ENCODE assay signal across 12 cellular contexts in genomic region chr10:72255977-72256729, GRCh38. TPM values are rescaled to one million over a fixed set of nuclear protein-coding genes. Genes with fewer than 3 reads are reported as not detected.
DNase-seq lines count a peak whose midpoint lies in the region; ATAC-seq and TF ChIP-seq lines count a peak whose summit lies in the region.
"Had no signal": no experiment of that assay in that cellular context is flagged by ENCODE, and none has a peak within 500 bp of the region (broad histone marks: within the 10 kb centered on the region; RNA-seq: fewer than 3 reads in every experiment).

No MANE protein-coding gene starts in this region.

- intact Hi-C loops in left ventricle myocardium inferior (cut with micrococcal nuclease), result no loop called here
- intact Hi-C loops in cardiac septum (cut with DNase I), result no loop called here
- intact Hi-C loops in upper lobe of right lung (cut with DNase I), result no loop called here

- H3K4me1 ChIP-seq in left ventricle myocardium inferior (peaks cover 100% of the 10 kb centered on the region), upper lobe of right lung (peaks cover 84% of the 10 kb centered on the region)

- POLR2A ChIA-PET in naive thymus-derived CD8-positive, alpha-beta T cell (lab: Charles Lee), result interaction anchor here (0.7 to 4.5 kb wide), 11 partner anchors 9 to 168 kb away, joined by 3 to 69 read pairs (median 6); partner anchors contain the start of gene DDIT4

- H3K27ac ChIP-seq in left ventricle myocardium inferior (replicated peaks) (peak overlapping the region; percentile 97), upper lobe of right lung (peak overlapping the region; percentile 87)

- no peak for ATAC-seq in naive thymus-derived CD8-positive, alpha-beta T cell
- ATAC-seq in upper lobe of right lung (no peak), GM21360 (IDR thresholded peaks at IDR 0.05; ENCODE audit: unreplicated experiment) (no peak)

- TF ChIP-seq CTCF in left ventricle myocardium inferior (IDR thresholded peaks at IDR 0.05; ENCODE audit: borderline replicate concordance) (no peak), brain (conservative IDR thresholded peaks at IDR 0.05) (no peak), upper lobe of right lung (IDR thresholded peaks at IDR 0.05) (no peak)

- peaks cover 84% of the 10 kb centered on the region for H3K4me1 Mint-ChIP-seq in brain
- H3K4me1 Mint-ChIP-seq in naive thymus-derived CD8-positive, alpha-beta T cell, result peaks cover 47 to 88% (median 85%) of the 10 kb centered on the region in 4 donors

- no peak overlapping the region for H3K4me3 ChIP-seq in left ventricle myocardium inferior
- H3K4me3 ChIP-seq in upper lobe of right lung, result no peak overlapping the region

- H3K36me3 ChIP-seq in left ventricle myocardium inferior (no peaks in the 10 kb centered on the region), upper lobe of right lung (no peaks in the 10 kb centered on the region)

- peaks cover 0 to 2% (median 0%) of the 10 kb centered on the region in 5 experiments for H3K9me3 Mint-ChIP-seq in brain
- no peaks in the 10 kb centered on the region for H3K9me3 Mint-ChIP-seq in naive thymus-derived CD8-positive, alpha-beta T cell
- H3K9me3 Mint-ChIP-seq: CD14-positive monocyte had no signal

- H3K27me3 ChIP-seq in left ventricle myocardium inferior (ENCODE audit: low read depth), result no peaks in the 10 kb centered on the region
- H3K27me3 ChIP-seq in upper lobe of right lung, result no peaks in the 10 kb centered on the region

- peaks cover 8% of the 10 kb centered on the region for H3K27me3 Mint-ChIP-seq in brain
- no peaks in the 10 kb centered on the region for H3K27me3 Mint-ChIP-seq in naive thymus-derived CD8-positive, alpha-beta T cell

- no peak for DNase-seq in left ventricle myocardium inferior
- no peak for DNase-seq in cardiac septum (ENCODE audit: low spot score)
- no peak for DNase-seq in naive thymus-derived CD8-positive, alpha-beta T cell
- no peak for DNase-seq in upper lobe of right lung
- DNase-seq in NCI-H146 (lab: John Stamatoyannopoulos, UW), result no peak
- DNase-seq in NOMO-1 treated with DMSO at 0.1 percent for 48 hours (lab: John Stamatoyannopoulos, UW; ENCODE audit: unreplicated experiment), result no peak
- DNase-seq: HCEC 1CT, NCI-H510A treated with DMSO at 0.1 percent for 48 hours, posterior cingulate gyrus had no signal

- H3K27ac Mint-ChIP-seq in brain, result peak overlapping the region; percentile 84 to 100 (median 100)
- peak overlapping the region; percentile 7 to 96 (median 82) for H3K27ac Mint-ChIP-seq in naive thymus-derived CD8-positive, alpha-beta T cell

- H3K9me3 ChIP-seq in left ventricle myocardium inferior (replicated peaks) (no peaks in the 10 kb centered on the region), upper lobe of right lung (no peaks in the 10 kb centered on the region)

- peak overlapping the region; percentile 2 to 54 (median 17) for H3K4me3 Mint-ChIP-seq in brain
- peak overlapping the region in 9 of 10 donors; percentile 8 to 89 (median 37) for H3K4me3 Mint-ChIP-seq in naive thymus-derived CD8-positive, alpha-beta T cell

- no peaks in the 10 kb centered on the region for H3K36me3 Mint-ChIP-seq in brain
- H3K36me3 Mint-ChIP-seq in naive thymus-derived CD8-positive, alpha-beta T cell, result no peaks in the 10 kb centered on the region

RNA-seq across cellular contexts. Expression of gene DDIT4, which starts 17.6 kb away (rescaled TPM):
- total RNA-seq in left ventricle myocardium inferior (66.3 TPM), cardiac septum (22.6 TPM), upper lobe of right lung (200 TPM)
- polyA plus RNA-seq in brain (ENCODE audit: insufficient read depth, low read depth, low replicate concordance), result 121 TPM
- total RNA-seq in naive thymus-derived CD8-positive, alpha-beta T cell, result 10 to 100 TPM; 23.8 to 29.6 TPM
- polyA plus RNA-seq in naive thymus-derived CD8-positive, alpha-beta T cell, result 100 to 1,000 TPM in 2 of 3 donors, 10 to 100 TPM in 1; 68.0 to 190 (median 189) TPM

RNA-seq across cellular contexts. Expression of gene ASCC1, which starts 40.1 kb away (rescaled TPM):
- total RNA-seq in left ventricle myocardium inferior, result 37.0 TPM
- 21.2 TPM for total RNA-seq in cardiac septum
- 43.6 TPM for polyA plus RNA-seq in brain (ENCODE audit: insufficient read depth, low read depth, low replicate concordance)
- 10 to 100 TPM; 23.8 to 24.7 TPM for total RNA-seq in naive thymus-derived CD8-positive, alpha-beta T cell
- 10 to 100 TPM; 21.2 to 44.4 (median 31.4) TPM for polyA plus RNA-seq in naive thymus-derived CD8-positive, alpha-beta T cell
- total RNA-seq in upper lobe of right lung, result 27.4 TPM

RNA-seq across cellular contexts. Expression of gene ANAPC16, which starts 40.3 kb away (rescaled TPM):
- total RNA-seq in left ventricle myocardium inferior (256 TPM), cardiac septum (171 TPM), upper lobe of right lung (118 TPM)
- polyA plus RNA-seq in brain (ENCODE audit: insufficient read depth, low read depth, low replicate concordance), result 79.8 TPM
- total RNA-seq in naive thymus-derived CD8-positive, alpha-beta T cell, result 100 to 1,000 TPM; 121 to 128 TPM
- polyA plus RNA-seq in naive thymus-derived CD8-positive, alpha-beta T cell, result 100 to 1,000 TPM; 419 to 453 (median 444) TPM
